8 cellular contexts compared by ENCODE assay signal in the genomic region with DNA sequence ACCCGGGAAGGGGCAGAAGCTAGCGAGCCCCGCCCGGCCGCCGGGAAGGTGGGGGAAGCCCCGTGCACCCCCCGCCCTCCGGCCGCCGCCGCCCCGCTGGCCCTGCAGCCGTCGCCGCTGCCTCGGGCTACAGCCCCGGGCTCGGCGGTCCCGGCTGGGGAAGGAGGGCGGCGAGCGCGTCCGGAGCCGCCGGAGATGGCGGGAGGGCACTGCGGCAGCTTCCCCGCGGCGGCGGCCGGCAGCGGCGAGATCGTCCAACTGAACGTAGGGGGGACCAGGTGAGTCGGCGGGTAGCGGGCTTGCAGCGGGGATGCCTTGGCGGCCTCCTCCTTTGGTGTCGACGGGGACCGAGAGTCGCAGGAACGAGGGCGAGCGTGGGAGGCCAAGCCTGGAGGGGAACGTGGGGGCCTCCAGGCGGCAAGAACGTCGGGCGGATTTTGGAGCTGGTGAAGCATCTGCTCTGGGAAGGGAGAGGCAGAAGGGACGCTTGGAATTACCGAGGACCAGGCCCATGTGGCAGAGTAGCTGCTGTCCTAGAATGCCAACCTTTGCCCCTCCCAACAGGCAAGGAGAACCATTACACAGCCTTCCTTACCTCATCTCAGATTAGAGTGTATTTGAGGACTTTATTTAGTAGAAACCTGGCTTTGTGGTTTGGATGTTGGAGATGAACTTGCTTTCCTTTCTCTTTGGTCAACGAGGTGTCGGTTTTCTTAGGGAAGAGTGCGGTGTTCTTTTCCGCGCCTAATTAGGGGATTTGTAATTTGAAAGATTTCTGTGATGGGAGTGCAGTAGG. TPM values are rescaled to one million over a fixed set of nuclear protein-coding genes. Genes with fewer than 3 reads are reported as not detected.
DNase-seq lines count a peak whose midpoint lies in the region; ATAC-seq, FAIRE-seq and TF ChIP-seq lines count a peak whose summit lies in the region.

No MANE protein-coding gene starts in this region.

- peaks cover 63% of the 10 kb centered on the region for H3K79me2 ChIP-seq in K562 (ENCODE audit: control insufficient read depth, insufficient read depth, low read length)

- CTCF ChIA-PET in GM10248 (lab: Yijun Ruan, JAX) (interaction anchor here (0.9 to 1.9 kb wide), 5 partner anchors 11 to 41 kb away, joined by 4 to 8 read pairs (median 6); no protein-coding TSS in a partner anchor), K562 (lab: Yijun Ruan, JAX; ENCODE audit: low intra/inter-chr PET ratio) (no interaction called here)

- peak overlapping the region; percentile 90 for H2AFZ ChIP-seq in K562 (ENCODE audit: low read depth, low read length)

- intact Hi-C loops in K562 (cut with micrococcal nuclease) = loop anchor here (2.0 to 5.0 kb wide), 2 partner anchors 29 to 1285 kb away; a partner anchor contains a TSS
- intact Hi-C loops in sigmoid colon (cut with DNase I) = loop anchor here (2.0 to 5.0 kb wide), 2 partner anchors 21 to 35 kb away; no protein-coding TSS in a partner anchor

- 1% methylated on average over 54 of the region's 63 CpGs for WGBS in K562 (ENCODE audit: insufficient coverage, low coverage, missing lambda C conversion rate)
- WGBS in sigmoid colon, 2 donors = 1% methylated on average over 63 of the region's 63 CpGs

- in situ Hi-C loops in K562 (cut with MboI) = no loop called here

- no peak for TF ChIP-seq CTCF in GM10248 (IDR thresholded peaks at IDR 0.05; ENCODE audit: control extremely low read depth, extremely low read depth, low read depth, missing control alignments)
- no peak for TF ChIP-seq CTCF in LNCaP clone FGC (IDR thresholded peaks at IDR 0.05; ENCODE audit: control insufficient read depth, extremely low read depth, insufficient read depth)
- TF ChIP-seq CTCF in K562 (IDR thresholded peaks at IDR 0.05 in 2 of 3, conservative IDR thresholded peaks at IDR 0.05 in 1 of 3; ENCODE audit: insufficient read depth in 2 of 3, low read depth in 1 of 3, low read length in 3 of 3) = no peak
- no peak for TF ChIP-seq CTCF in sigmoid colon (IDR thresholded peaks at IDR 0.05)

- peak overlapping the region; percentile 82 for H3K27ac ChIP-seq in K562 (ENCODE audit: extremely low read depth, low read depth, low read length)
- H3K27ac ChIP-seq in sigmoid colon = peak overlapping the region; percentile 93 to 97 (median 95)

- no peaks in the 10 kb centered on the region for H3K9me3 ChIP-seq in K562 (replicated peaks; ENCODE audit: control insufficient read depth, insufficient read depth, low read depth, low read length)
- no peaks in the 10 kb centered on the region for H3K9me3 ChIP-seq in iPS-15b (ENCODE audit: control insufficient read depth, insufficient read depth, low read length)
- no peaks in the 10 kb centered on the region for H3K9me3 ChIP-seq in sigmoid colon

- ATAC-seq in K562 = peak; percentile 73

- peak; percentile 18 for TF ChIP-seq POLR2A in K562 (conservative IDR thresholded peaks at IDR 0.05)
- no peak for TF ChIP-seq POLR2A in sigmoid colon (IDR thresholded peaks at IDR 0.05)

- H3K9me1 ChIP-seq in K562 (ENCODE audit: control insufficient read depth, insufficient read depth, low read length) = no peaks in the 10 kb centered on the region

- no TSS peak for BruUV-seq in K562 (replicated peaks; lab: Mats Ljungman, UMichigan)

- no peak for FAIRE-seq in K562 (lab: Jason Lieb, UNC)

- H4K20me1 ChIP-seq in K562 (replicated peaks; ENCODE audit: control insufficient read depth, insufficient read depth, low read length) = no peaks in the 10 kb centered on the region

- H3K9ac ChIP-seq in K562 (ENCODE audit: insufficient read depth in 1 of 2, low read depth in 2 of 2, low read length in 2 of 2) (peak overlapping the region; percentile 83 to 96), iPS-15b (ENCODE audit: low read depth, low read length) (peak overlapping the region; percentile 77)

- TF ChIP-seq RAD21 in K562 (CRISPR knock-in tag; conservative IDR thresholded peaks at IDR 0.05 in 1 of 2, IDR thresholded peaks at IDR 0.05 in 1 of 2) = no peak

- DNase-seq in GM10248 (ENCODE audit: extremely low spot score) (peak; percentile 75), HCEC 1CT (peak; percentile 71), LNCaP clone FGC (ENCODE audit: low read depth) (no peak), SK-N-DZ (ENCODE audit: low spot score) (peak; percentile 73), K562 (ENCODE audit: extremely low read depth in 1 of 4, low spot score in 3 of 4) (peak; percentile 53 to 65 (median 58)), sigmoid colon (peak; percentile 67)
- no peak for DNase-seq in effector CD8-positive, alpha-beta T cell (lab: John Stamatoyannopoulos, UW)

- POLR2A ChIA-PET in GM10248 (lab: Yijun Ruan, JAX) = no interaction called here
- POLR2A ChIA-PET in K562 (lab: Yijun Ruan, JAX) = interaction anchor here (0.7 to 2.3 kb wide), 7 partner anchors 10 to 77 kb away, joined by 3 to 8 read pairs (median 3); no protein-coding TSS in a partner anchor

- H3K36me3 ChIP-seq in K562 (ENCODE audit: control insufficient read depth, insufficient read depth, low read length) = no peaks in the 10 kb centered on the region; the same call in 2 of the 3 replicates
- no peaks in the 10 kb centered on the region for H3K36me3 ChIP-seq in iPS-15b (ENCODE audit: control insufficient read depth, insufficient read depth, low read length)
- H3K36me3 ChIP-seq in sigmoid colon = no peaks in the 10 kb centered on the region

- H3K27me3 ChIP-seq in K562 (ENCODE audit: control insufficient read depth in 2 of 2, insufficient read depth in 2 of 2, low read length in 2 of 2) = no peaks in the 10 kb centered on the region
- H3K27me3 ChIP-seq in iPS-15b (ENCODE audit: control insufficient read depth, insufficient read depth, low read length) = no peaks in the 10 kb centered on the region
- H3K27me3 ChIP-seq in sigmoid colon = no peaks in the 10 kb centered on the region

- H3K4me1 ChIP-seq in K562 (replicated peaks in 1 of 2; ENCODE audit: control insufficient read depth in 2 of 2, insufficient read depth in 2 of 2, low read length in 2 of 2) (peaks cover 13 to 19% of the 10 kb centered on the region in 2 experiments; a peak in 3 of 5 replicates), iPS-15b (ENCODE audit: control insufficient read depth, insufficient read depth, low read length) (no peaks in the 10 kb centered on the region), sigmoid colon (peaks cover 0 to 47% (median 41%) of the 10 kb centered on the region in 4 donors)

- TF ChIP-seq EP300 in K562 (IDR thresholded peaks at IDR 0.05; ENCODE audit: low read length) (no peak), sigmoid colon (IDR thresholded peaks at IDR 0.05) (no peak)

- H3K4me3 ChIP-seq in LNCaP clone FGC (ENCODE audit: low read depth, low read length) (peak overlapping the region; percentile 53), K562 (peak overlapping the region; percentile 84), iPS-15b (ENCODE audit: low read depth, low read length) (peak overlapping the region; percentile 75), sigmoid colon (peak overlapping the region; percentile 79 to 92 (median 90))

- peak overlapping the region; percentile 99 for H3K4me2 ChIP-seq in K562 (ENCODE audit: insufficient read depth, low read length)

RNA-seq across cellular contexts. Expression of a gene that starts 0.6 kb away (rescaled TPM):
- polyA plus RNA-seq in SK-N-DZ (2014; cell fraction: cytosol; rRNA removed) = 57.9 and 75.0 TPM in 2 replicates
- polyA plus RNA-seq in SK-N-DZ (2014; cell fraction: nucleus; rRNA removed) = 85.6 and 90.8 TPM in 2 replicates
- total RNA-seq in K562 (2011; cell fraction: chromatin; rRNA removed; ENCODE audit: low replicate concordance) = 38.4 and 84.2 TPM in 2 replicates
- 15.7 and 21.7 TPM in 2 replicates for total RNA-seq in K562 (2011; cell fraction: nucleolus; rRNA removed)
- total RNA-seq in K562 (2011; cell fraction: nucleoplasm; rRNA removed) = 36.2 and 40.0 TPM in 2 replicates
- total RNA-seq in K562 (2014; rRNA removed) (29.7 and 33.5 TPM in 2 replicates), K562 (2014; rRNA removed; fragmentation: Illumina TruSeq; extraction: Trizol) (53.1 and 59.2 TPM in 2 replicates), K562 (2015; rRNA removed; fragmentation: Illumina TruSeq; extraction: Trizol) (44.2 and 44.3 TPM in 2 replicates), K562 (2021) (43.3 and 48.3 TPM in 2 replicates), sigmoid colon (100 to 1,000 TPM in 3 of 4 donors, 10 to 100 TPM in 1; 93.0 to 136 (median 124) TPM)
- polyA plus RNA-seq in K562 (2011; rRNA removed) (67.6 and 77.1 TPM in 2 replicates), K562 (2014; fragmentation: Illumina TruSeq; extraction: Trizol) (45.7 and 49.4 TPM in 2 replicates), K562 (2014; fragmentation: Nextera tagmentation; extraction: Ambion mirVana) (10 to 100 TPM; 12.8 to 18.2 TPM), K562 (2014; rRNA removed) (34.1 and 35.3 TPM in 2 replicates), sigmoid colon (10 to 100 TPM; 17.6 to 36.0 (median 27.0) TPM)
- polyA plus RNA-seq in K562 (2011; cell fraction: cytosol; rRNA removed) = 31.7 and 37.5 TPM in 2 replicates
- polyA plus RNA-seq in K562 (2011; cell fraction: nucleus; rRNA removed) = 60.9 and 85.8 TPM in 2 replicates
- polyA plus RNA-seq in K562 (2012) = 19.2 and 28.5 TPM in 2 replicates
- polyA minus RNA-seq in K562 (2011; rRNA and poly(A)+ RNA removed) = 147 and 156 TPM in 2 replicates
- 42.2 and 49.9 TPM in 2 replicates for polyA minus RNA-seq in K562 (2011; cell fraction: cytosol; rRNA and poly(A)+ RNA removed)
- 33.0 and 65.3 TPM in 2 replicates for polyA minus RNA-seq in K562 (2011; cell fraction: nucleus; rRNA and poly(A)+ RNA removed)

Comparison
In these comparisons a context has a peak if more than half of its experiments do, and no peak if none do; other contexts are left out.
1. DNase-seq: peak in GM10248 (single experiment), HCEC 1CT (single experiment), SK-N-DZ (single experiment), K562 (4 of 4) and sigmoid colon (single experiment); none in LNCaP clone FGC (single experiment) and effector CD8-positive, alpha-beta T cell (single experiment).
2. Peak in every context shown above with its lines, with median percentiles within 50 percentile points of each other: H3K4me3 ChIP-seq.